In genomic region chr11:86660011-86660595, GRCh38 we compare ENCODE assay signal across 14 cellular contexts. TPM values are rescaled to one million over a fixed set of nuclear protein-coding genes. Genes with fewer than 3 reads are reported as not detected.
DNase-seq lines count a peak whose midpoint lies in the region; ATAC-seq and TF ChIP-seq lines count a peak whose summit lies in the region.
"Had no signal": no experiment of that assay in that cellular context is flagged by ENCODE, and none has a peak within 500 bp of the region (broad histone marks: within the 10 kb centered on the region; RNA-seq: fewer than 3 reads in every experiment).

No MANE protein-coding gene starts in this region.

- WGBS in right cardiac atrium = 58% methylated on average over 3 of the region's 3 CpGs

- intact Hi-C loops in right cardiac atrium (cut with DNase I) = no loop called here

- TF ChIP-seq CTCF in AG10803 (conservative IDR thresholded peaks at IDR 0.05; ENCODE audit: low read length) = no peak

- no peak overlapping the region for H3K27ac ChIP-seq in right cardiac atrium (ENCODE audit: low read length)
- H3K27ac ChIP-seq: C4-2B, stomach had no signal

- ATAC-seq in right cardiac atrium (peak; percentile 55 to 88), GM18907 (IDR thresholded peaks at IDR 0.05; ENCODE audit: unreplicated experiment) (no peak)
- ATAC-seq: T-helper 17 cell had no signal

- peak; percentile 89 for DNase-seq in AG10803 (ENCODE audit: low read depth)
- peak; percentile 70 for DNase-seq in M059J (ENCODE audit: low read depth)
- DNase-seq in astrocyte of the hippocampus (ENCODE audit: low read depth, low spot score) = peak; percentile 45
- no peak for DNase-seq in right cardiac atrium
- DNase-seq in T-helper 2 cell = no peak
- DNase-seq in activated CD4-positive, alpha-beta T cell treated with anti-CD3 and anti-CD28 coated beads, Interleukin-2, amount 50 U/mL, for 4 hours = no peak
- no peak for DNase-seq in activated CD4-positive, alpha-beta T cell treated with anti-CD3 and anti-CD28 coated beads for 4 hours
- DNase-seq: KG1, NCI-H2107, retina, stomach, T-helper 17 cell had no signal

- no peaks in the 10 kb centered on the region for H3K9me3 ChIP-seq in right cardiac atrium (ENCODE audit: control insufficient read depth, low read length)
- H3K9me3 ChIP-seq: stomach had no signal

- H3K4me3 ChIP-seq in AG10803 (ENCODE audit: low read length) (no peak overlapping the region), right cardiac atrium (ENCODE audit: low read length) (no peak overlapping the region)
- H3K4me3 ChIP-seq: stomach had no signal

- no peaks in the 10 kb centered on the region for H3K27me3 ChIP-seq in right cardiac atrium (ENCODE audit: control insufficient read depth, insufficient read depth)
- H3K27me3 ChIP-seq: stomach had no signal

- peaks cover 2% of the 10 kb centered on the region for H3K4me1 ChIP-seq in right cardiac atrium (ENCODE audit: control insufficient read depth, insufficient read depth, low read length)

RNA-seq across cellular contexts. Expression of gene ME3, which starts 12.3 kb away (rescaled TPM):
- 5.7 and 10.4 TPM in 2 replicates for total RNA-seq in M059J (2014; rRNA removed; shearing (Covaris generic))
- total RNA-seq in right cardiac atrium = 10 to 100 TPM; 20.8 to 24.0 (median 23.4) TPM
- polyA plus RNA-seq in right cardiac atrium = 23.6 TPM

Comparison
In these comparisons a context has a peak if more than half of its experiments do, and no peak if none do; other contexts are left out.
1. DNase-seq: peak in AG10803 (single experiment), M059J (single experiment) and astrocyte of the hippocampus (single experiment); none in right cardiac atrium (0 of 3), T-helper 2 cell (0 of 5), activated CD4-positive, alpha-beta T cell treated with anti-CD3 and anti-CD28 coated beads, Interleukin-2, amount 50 U/mL, for 4 hours (0 of 2) and activated CD4-positive, alpha-beta T cell treated with anti-CD3 and anti-CD28 coated beads for 4 hours (0 of 2).